1 cellular context compared by ENCODE assay signal in genomic region chr1:60822252-60822651, GRCh38.
A peak's percentile ranks its signal among the peaks of the same experiment; 100 is the strongest.
TF ChIP-seq lines count a peak whose summit lies in the region.

No MANE protein-coding gene starts in this region.

TF ChIP-seq in HepG2, 621 proteins besides CTCF, POLR2A, EP300 and RAD21 (continued from another document):
- no peak for TF ChIP-seq ZNF646 (CRISPR knock-in tag; IDR thresholded peaks at IDR 0.05)
- no peak for TF ChIP-seq MEIS1 (CRISPR knock-in tag; IDR thresholded peaks at IDR 0.05; ENCODE audit: borderline replicate concordance)
- peak; percentile 90 to 95 for TF ChIP-seq MAFK (conservative IDR thresholded peaks at IDR 0.05 in 1 of 2, IDR thresholded peaks at IDR 0.05 in 1 of 2; ENCODE audit: low read length in 2 of 2)
- no peak for TF ChIP-seq MYNN (CRISPR knock-in tag; IDR thresholded peaks at IDR 0.05; ENCODE audit: low read depth)
- no peak for TF ChIP-seq ZNF496 (CRISPR knock-in tag; IDR thresholded peaks at IDR 0.05; ENCODE audit: insufficient replicate concordance)
- no peak for TF ChIP-seq SIN3B (IDR thresholded peaks at IDR 0.05; ENCODE audit: low read length)
- no peak for TF ChIP-seq ZC3H4 (CRISPR knock-in tag; IDR thresholded peaks at IDR 0.05; ENCODE audit: borderline replicate concordance)
- TF ChIP-seq ZNF772 (CRISPR knock-in tag; IDR thresholded peaks at IDR 0.05) = no peak
- peak; percentile 30; the same call in 1 of the 2 replicates for TF ChIP-seq CREB1 (IDR thresholded peaks at IDR 0.05)
- no peak for TF ChIP-seq CREB1 (CRISPR knock-in tag; IDR thresholded peaks at IDR 0.05)
